In the genomic region with DNA sequence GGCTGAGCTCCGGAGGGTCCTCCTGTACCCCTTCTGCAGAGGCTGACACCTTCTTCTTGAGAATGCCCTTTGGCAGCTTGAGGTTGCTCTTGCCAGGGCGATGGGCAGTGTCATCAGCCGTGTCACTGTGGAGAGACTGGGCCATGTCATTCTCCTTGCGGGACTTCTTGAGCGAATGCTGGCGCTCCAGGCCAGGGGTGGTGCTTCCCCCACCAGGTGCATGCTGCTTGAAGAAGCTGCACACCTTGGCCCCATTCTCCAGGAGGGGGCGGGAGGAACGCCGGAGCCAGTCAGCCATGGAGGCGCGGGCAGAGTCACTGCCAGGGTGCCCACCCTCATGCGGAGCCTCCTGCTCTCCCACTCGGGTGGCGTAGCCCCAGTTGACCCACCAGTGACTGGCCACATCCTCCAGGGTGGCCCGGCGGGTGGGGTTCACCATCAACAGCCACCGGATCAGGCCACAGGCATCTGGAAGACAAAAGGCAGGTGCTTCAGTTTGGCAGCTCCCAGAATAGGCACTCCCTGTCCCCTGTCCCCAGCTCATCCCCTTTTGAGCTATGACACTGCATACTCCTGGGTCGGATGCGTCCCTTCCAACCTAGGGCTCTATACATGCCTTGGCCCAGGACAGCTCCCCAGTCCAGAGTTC, we compare ENCODE assay signal across 1 cellular context.
TF ChIP-seq lines count a peak whose summit lies in the region.

No MANE protein-coding gene starts in this region.

TF ChIP-seq in endothelial cell of umbilical vein, 7 proteins besides CTCF, POLR2A, EP300 and RAD21:
- no peak for TF ChIP-seq GATA2 (IDR thresholded peaks at IDR 0.05; ENCODE audit: insufficient read depth, insufficient read length, low read depth, low read length)
